In genomic region chr4:15729910-15730533, GRCh38 we compare ENCODE assay signal across 8 cellular contexts.
DNase-seq lines count a peak whose midpoint lies in the region; ATAC-seq, FAIRE-seq and TF ChIP-seq lines count a peak whose summit lies in the region.

No MANE protein-coding gene starts in this region.

- peak; percentile 74 for ATAC-seq in HG02798 (IDR thresholded peaks at IDR 0.05; ENCODE audit: poor library complexity, unreplicated experiment)
- ATAC-seq in stimulated activated memory B cell treated with anti-CD40 and anti-IgM and Interleukin-4, amounts not matched to agents 10 μg/mL and 1 μg/mL and 100 μg/mL, for 72 hours: peak; percentile 31
- ATAC-seq in activated CD4-positive, CD25-positive, alpha-beta regulatory T cell treated with anti-CD3 and anti-CD28 coated beads, Interleukin-2, amount 50 U/mL, for 24 hours: no peak

- no peak overlapping the region for H3K4me3 Mint-ChIP-seq in stimulated activated memory B cell treated with anti-CD40 and anti-IgM and Interleukin-4, amounts not matched to agents 10 μg/mL and 1 μg/mL and 100 μg/mL, for 72 hours

- DNase-seq in AG09319 (ENCODE audit: extremely low read depth, low read depth) (no peak), NCI-H774 (lab: John Stamatoyannopoulos, UW) (peak; percentile 34), astrocyte of the hippocampus (ENCODE audit: low read depth, low spot score) (peak; percentile 65), iPS-NIHi11 (ENCODE audit: low spot score) (peak; percentile 67)

- FAIRE-seq in G401.6 (lab: Jason Lieb, UNC): peak; percentile 93

- no peaks in the 10 kb centered on the region for H3K36me3 Mint-ChIP-seq in stimulated activated memory B cell treated with anti-CD40 and anti-IgM and Interleukin-4, amounts not matched to agents 10 μg/mL and 1 μg/mL and 100 μg/mL, for 72 hours

- peaks cover 8% of the 10 kb centered on the region for H3K27me3 Mint-ChIP-seq in stimulated activated memory B cell treated with anti-CD40 and anti-IgM and Interleukin-4, amounts not matched to agents 10 μg/mL and 1 μg/mL and 100 μg/mL, for 72 hours

- H3K4me1 Mint-ChIP-seq in stimulated activated memory B cell treated with anti-CD40 and anti-IgM and Interleukin-4, amounts not matched to agents 10 μg/mL and 1 μg/mL and 100 μg/mL, for 72 hours: no peaks in the 10 kb centered on the region

- no peaks in the 10 kb centered on the region for H3K9me3 Mint-ChIP-seq in stimulated activated memory B cell treated with anti-CD40 and anti-IgM and Interleukin-4, amounts not matched to agents 10 μg/mL and 1 μg/mL and 100 μg/mL, for 72 hours

- no peak overlapping the region for H3K27ac Mint-ChIP-seq in stimulated activated memory B cell treated with anti-CD40 and anti-IgM and Interleukin-4, amounts not matched to agents 10 μg/mL and 1 μg/mL and 100 μg/mL, for 72 hours

- peak; percentile 74 for TF ChIP-seq CTCF in AG09319 (IDR thresholded peaks at IDR 0.05; ENCODE audit: low read depth, low read length)

Comparison
In these comparisons a context has a peak if more than half of its experiments do, and no peak if none do; other contexts are left out.
1. ATAC-seq: peak in HG02798 (single experiment) and stimulated activated memory B cell treated with anti-CD40 and anti-IgM and Interleukin-4, amounts not matched to agents 10 μg/mL and 1 μg/mL and 100 μg/mL, for 72 hours (single experiment); none in activated CD4-positive, CD25-positive, alpha-beta regulatory T cell treated with anti-CD3 and anti-CD28 coated beads, Interleukin-2, amount 50 U/mL, for 24 hours (0 of 2).